ENCODE assay signal across 1 cellular context in genomic region chr7:33062782-33063443, GRCh38.
TF ChIP-seq lines count a peak whose summit lies in the region.

No MANE protein-coding gene starts in this region.

TF ChIP-seq in GM12878, 131 proteins besides CTCF, POLR2A, EP300 and RAD21 (continued from another document):
- no peak; the same call in 1 of the 2 replicates for TF ChIP-seq ZBTB40 (IDR thresholded peaks at IDR 0.05; ENCODE audit: borderline replicate concordance)
- peak; percentile 58; the same call in 1 of the 2 replicates for TF ChIP-seq FOXK2 (IDR thresholded peaks at IDR 0.05)
- TF ChIP-seq GATAD2B (conservative IDR thresholded peaks at IDR 0.05; ENCODE audit: low read depth): no peak
- TF ChIP-seq ZBTB33 (IDR thresholded peaks at IDR 0.05): no peak
- TF ChIP-seq CBX5 (IDR thresholded peaks at IDR 0.05; ENCODE audit: low read depth): 0 out of 2 replicates have a peak, but pooled peaks have one; percentile 13
- TF ChIP-seq YBX1 (IDR thresholded peaks at IDR 0.05): no peak
- TF ChIP-seq SUPT20H (IDR thresholded peaks at IDR 0.05; ENCODE audit: borderline replicate concordance, control insufficient read depth, low read depth, low read length): no peak
- peak; percentile 63; the same call in 1 of the 2 replicates for TF ChIP-seq SIN3A (IDR thresholded peaks at IDR 0.05; ENCODE audit: low read depth, low read length)
- TF ChIP-seq REST (IDR thresholded peaks at IDR 0.05; ENCODE audit: low read depth, low read length): peak; percentile 36; the same call in 1 of the 2 replicates
- TF ChIP-seq IKZF1 (conservative IDR thresholded peaks at IDR 0.05): peak; percentile 84
- no peak for TF ChIP-seq EED (IDR thresholded peaks at IDR 0.05; ENCODE audit: low read depth)
- TF ChIP-seq SREBF1 (IDR thresholded peaks at IDR 0.05; ENCODE audit: low read length): peak; percentile 59
- TF ChIP-seq YY1 (IDR thresholded peaks at IDR 0.05; ENCODE audit: low read depth, low read length): peak; percentile 78
- TF ChIP-seq NRF1 (conservative IDR thresholded peaks at IDR 0.05; ENCODE audit: low read depth, low read length): peak; percentile 73
- TF ChIP-seq NBN (IDR thresholded peaks at IDR 0.05): 0 out of 2 replicates have a peak, but pooled peaks have one; percentile 75
- TF ChIP-seq SP1 (IDR thresholded peaks at IDR 0.05; ENCODE audit: low read depth, low read length): peak; percentile 15
- TF ChIP-seq MLLT1 (IDR thresholded peaks at IDR 0.05): 0 out of 2 replicates have a peak, but pooled peaks have one; percentile 61
- TF ChIP-seq MEF2A (IDR thresholded peaks at IDR 0.05; ENCODE audit: insufficient read depth, low read depth, low read length): no peak
- TF ChIP-seq BRCA1 (IDR thresholded peaks at IDR 0.05; ENCODE audit: low read depth, low read length): no peak
- peak in 1 of 2 experiments; percentile 67; a peak in 1 of 3 replicates for TF ChIP-seq EGR1 (IDR thresholded peaks at IDR 0.05; ENCODE audit: borderline replicate concordance in 1 of 2, low read depth in 2 of 2, low read length in 2 of 2)
- TF ChIP-seq BHLHE40 (IDR thresholded peaks at IDR 0.05; ENCODE audit: borderline replicate concordance in 1 of 2, low read depth in 2 of 2, low read length in 1 of 2): no peak
- no peak for TF ChIP-seq PAX8 (IDR thresholded peaks at IDR 0.05)
- TF ChIP-seq PAX5 (IDR thresholded peaks at IDR 0.05; ENCODE audit: borderline replicate concordance, low read depth, low read length): no peak
- TF ChIP-seq HCFC1 (IDR thresholded peaks at IDR 0.05; ENCODE audit: low read length): peak; percentile 87
- 0 out of 2 replicates have a peak, but pooled peaks have one; percentile 47 for TF ChIP-seq NKRF (conservative IDR thresholded peaks at IDR 0.05)
- no peak for TF ChIP-seq ATF3 (IDR thresholded peaks at IDR 0.05; ENCODE audit: borderline replicate concordance, extremely low read depth, low read depth, low read length)
- 0 out of 2 replicates have a peak, but pooled peaks have one; percentile 13 for TF ChIP-seq MTA2 (IDR thresholded peaks at IDR 0.05; ENCODE audit: low read depth)
- TF ChIP-seq MEF2B (IDR thresholded peaks at IDR 0.05; ENCODE audit: partially characterized antibody, poor library complexity, severe bottlenecking): no peak
- peak; percentile 77 for TF ChIP-seq SIX5 (IDR thresholded peaks at IDR 0.05; ENCODE audit: low read depth, low read length, severe bottlenecking)
- TF ChIP-seq TCF3 (IDR thresholded peaks at IDR 0.05; ENCODE audit: borderline replicate concordance, insufficient read depth, low read depth, low read length): 0 out of 2 replicates have a peak, but pooled peaks have one; percentile 24
- TF ChIP-seq ATF7 (IDR thresholded peaks at IDR 0.05; ENCODE audit: low read depth): peak; percentile 47; the same call in 1 of the 2 replicates
- no peak for TF ChIP-seq FOXM1 (IDR thresholded peaks at IDR 0.05; ENCODE audit: low read depth, low read length)
- TF ChIP-seq PKNOX1 (IDR thresholded peaks at IDR 0.05): no peak; the same call in 1 of the 2 replicates
